In genomic region chr13:109427695-109428094, GRCh38 we compare ENCODE assay signal across 17 cellular contexts.
DNase-seq lines count a peak whose midpoint lies in the region; ATAC-seq and TF ChIP-seq lines count a peak whose summit lies in the region.
"Had no signal": no experiment of that assay in that cellular context is flagged by ENCODE, and none has a peak within 500 bp of the region (broad histone marks: within the 10 kb centered on the region; RNA-seq: fewer than 3 reads in every experiment).

No MANE protein-coding gene starts in this region.

- H3K4me1 Mint-ChIP-seq in chondrocyte (ENCODE audit: low read depth), result peaks cover 10% of the 10 kb centered on the region
- H3K4me1 Mint-ChIP-seq in progenitor cell of endocrine pancreas (ENCODE audit: low read depth), result no peaks in the 10 kb centered on the region
- H3K4me1 Mint-ChIP-seq: CD8-positive, alpha-beta memory T cell; T-cell had no signal

- H3K9me3 ChIP-seq in DND-41 (ENCODE audit: insufficient read depth, low read length, severe bottlenecking), result peaks cover 12% of the 10 kb centered on the region
- no peaks in the 10 kb centered on the region for H3K9me3 ChIP-seq in Peyer's patch

- H3K4me3 ChIP-seq in DND-41 (ENCODE audit: low read depth in 1 of 2, low read length in 2 of 2) (no peak overlapping the region), Peyer's patch (no peak overlapping the region)
- H3K4me3 ChIP-seq: PC-9 had no signal

- H3K36me3 ChIP-seq in DND-41 (ENCODE audit: insufficient read depth, low read length) (peaks cover 9% of the 10 kb centered on the region; the same call in 1 of the 2 replicates), Peyer's patch (no peaks in the 10 kb centered on the region)

- no peak overlapping the region for H3K4me2 ChIP-seq in DND-41 (ENCODE audit: insufficient read depth, low read length)
- H3K4me2 ChIP-seq: PC-9 had no signal

- no peak for ATAC-seq in DND-41 (ENCODE audit: insufficient read depth, low read depth)
- ATAC-seq: T-cell had no signal

- H3K79me2 ChIP-seq in DND-41 (ENCODE audit: insufficient read depth, low read length), result 0 out of 2 replicates have a peak, but pooled peaks cover 2% of the 10 kb centered on the region

- H3K36me3 Mint-ChIP-seq in chondrocyte (ENCODE audit: low read depth) (no peaks in the 10 kb centered on the region), progenitor cell of endocrine pancreas (ENCODE audit: insufficient read depth) (no peaks in the 10 kb centered on the region)
- H3K36me3 Mint-ChIP-seq: CD8-positive, alpha-beta memory T cell; T-cell had no signal

- H3K27ac Mint-ChIP-seq in chondrocyte (ENCODE audit: unreplicated experiment) (no peak overlapping the region), progenitor cell of endocrine pancreas (peak overlapping the region; percentile 2)
- H3K27ac Mint-ChIP-seq: CD8-positive, alpha-beta memory T cell; T-cell had no signal

- H3K9me3 Mint-ChIP-seq in chondrocyte (ENCODE audit: low read depth) (peaks cover 11% of the 10 kb centered on the region), progenitor cell of endocrine pancreas (ENCODE audit: low read depth) (peaks cover 16% of the 10 kb centered on the region)
- H3K9me3 Mint-ChIP-seq: T-cell had no signal

- H3K4me1 ChIP-seq in DND-41 (ENCODE audit: insufficient read depth, low read length) (peaks cover 8% of the 10 kb centered on the region), Peyer's patch (no peaks in the 10 kb centered on the region)

- no peaks in the 10 kb centered on the region for H3K27me3 ChIP-seq in DND-41 (ENCODE audit: insufficient read depth, low read length, poor library complexity)
- no peaks in the 10 kb centered on the region for H3K27me3 ChIP-seq in Peyer's patch

- no peak overlapping the region for H3K4me3 Mint-ChIP-seq in chondrocyte (ENCODE audit: unreplicated experiment)
- H3K4me3 Mint-ChIP-seq in progenitor cell of endocrine pancreas (ENCODE audit: low read depth), result no peak overlapping the region
- H3K4me3 Mint-ChIP-seq: CD8-positive, alpha-beta memory T cell; T-cell had no signal

- TF ChIP-seq CTCF in DND-41 (IDR thresholded peaks at IDR 0.05; ENCODE audit: borderline replicate concordance, extremely low read depth, low read length, poor library complexity, severe bottlenecking) (peak; percentile 36), chondrocyte (IDR thresholded peaks at IDR 0.05) (peak; percentile 26), progenitor cell of endocrine pancreas (IDR thresholded peaks at IDR 0.05; ENCODE audit: unreplicated experiment) (peak; percentile 28), Peyer's patch (IDR thresholded peaks at IDR 0.05) (peak in 1 of 6 experiments; percentile 8)

- no peak overlapping the region for H3K9ac ChIP-seq in DND-41 (ENCODE audit: low read depth, low read length)

- H3K27ac ChIP-seq in DND-41 (ENCODE audit: low read length), result no peak overlapping the region
- no peak overlapping the region for H3K27ac ChIP-seq in Peyer's patch
- H3K27ac ChIP-seq: PC-9 had no signal

- no peaks in the 10 kb centered on the region for H4K20me1 ChIP-seq in DND-41 (ENCODE audit: insufficient read depth, low read length)

- TF ChIP-seq POLR2A in Peyer's patch (IDR thresholded peaks at IDR 0.05), result no peak

- DNase-seq in DND-41, result no peak
- DNase-seq in NCI-H146 treated with DMSO at 0.1 percent for 48 hours (lab: John Stamatoyannopoulos, UW; ENCODE audit: unreplicated experiment), result peak; percentile 4
- no peak for DNase-seq in chondrocyte (ENCODE audit: low spot score)
- DNase-seq in progenitor cell of endocrine pancreas (ENCODE audit: low spot score, unreplicated experiment), result no peak
- no peak for DNase-seq in Peyer's patch
- no peak for DNase-seq in NCI-H1417 treated with DMSO at 0.1 percent for 48 hours (lab: John Stamatoyannopoulos, UW)
- DNase-seq in activated CD4-positive, CD25-positive, alpha-beta regulatory T cell treated with anti-CD3 and anti-CD28 coated beads, Interleukin-2, amount 50 U/mL, for 72 hours, result no peak
- DNase-seq: CD8-positive, alpha-beta memory T cell; DMS79; Kasumi-1; MV-4-11; NCI-H1417; NCI-H2029 treated with DMSO at 0.1 percent for 48 hours; NCI-H510A; NCI-H774; PC-9; T-cell had no signal

- H2AFZ ChIP-seq in DND-41 (ENCODE audit: low read depth, low read length), result no peak overlapping the region
- H2AFZ ChIP-seq: PC-9 had no signal

- H3K27me3 Mint-ChIP-seq in chondrocyte (ENCODE audit: low read depth) (no peaks in the 10 kb centered on the region), progenitor cell of endocrine pancreas (no peaks in the 10 kb centered on the region)
